Comparison of ENCODE assay signal across 19 cellular contexts in the genomic region with DNA sequence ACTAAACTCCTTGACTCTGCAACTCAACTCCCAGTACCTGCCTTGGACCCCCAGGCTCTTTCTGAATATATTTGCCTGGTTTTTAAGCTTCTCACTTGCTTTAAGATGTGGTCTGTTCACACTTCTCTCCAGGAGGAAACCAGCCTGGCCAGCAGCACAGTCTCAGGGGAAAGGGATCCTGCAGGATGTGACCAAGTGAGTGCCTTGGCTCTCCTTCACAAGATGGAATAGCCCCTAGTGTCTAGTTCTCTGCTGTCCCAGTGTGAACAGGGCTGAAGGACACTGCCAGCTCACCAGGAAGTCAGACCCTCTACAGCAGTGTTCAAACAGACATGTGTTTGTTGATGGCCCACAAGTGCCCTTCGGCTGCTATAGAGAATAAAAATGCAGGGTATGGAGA. TPM values are rescaled to one million over a fixed set of nuclear protein-coding genes. Genes with fewer than 3 reads are reported as not detected.
DNase-seq lines count a peak whose midpoint lies in the region; ATAC-seq and TF ChIP-seq lines count a peak whose summit lies in the region.
"Had no signal": no experiment of that assay in that cellular context is flagged by ENCODE, and none has a peak within 500 bp of the region (broad histone marks: within the 10 kb centered on the region; RNA-seq: fewer than 3 reads in every experiment).

No MANE protein-coding gene starts in this region.

- 89 to 97% methylated on average over 1 of the region's 1 CpG for WGBS in thyroid gland, 2 donors

- no peaks in the 10 kb centered on the region for H3K4me1 ChIP-seq in thyroid gland
- H3K4me1 ChIP-seq: upper lobe of right lung had no signal

- H3K27me3 ChIP-seq in thyroid gland, result no peaks in the 10 kb centered on the region
- H3K27me3 ChIP-seq: upper lobe of right lung had no signal

- no peaks in the 10 kb centered on the region for H3K9me3 ChIP-seq in thyroid gland
- H3K9me3 ChIP-seq: Caco-2, upper lobe of right lung had no signal

- no peak for TF ChIP-seq POLR2A in thyroid gland (IDR thresholded peaks at IDR 0.05)

- no peak for TF ChIP-seq CTCF in thyroid gland (IDR thresholded peaks at IDR 0.05)

- no peak for ATAC-seq in effector memory CD8-positive, alpha-beta T cell (replicated peaks)
- ATAC-seq in stimulated activated naive B cell treated with anti-CD40 and anti-IgM and Interleukin-4, amounts not matched to agents 10 μg/mL and 1 μg/mL and 100 μg/mL, for 72 hours (replicated peaks), result no peak
- no peak for ATAC-seq in stimulated activated naive CD8-positive, alpha-beta T cell treated with anti-CD3 and anti-CD28 coated beads, Interleukin-15, Interleukin-2, amounts not matched to agents 100 U/mL and 50 U/mL, for 24 hours

- H3K27ac ChIP-seq in thyroid gland, result no peak overlapping the region
- H3K27ac ChIP-seq: upper lobe of right lung had no signal

- peak overlapping the region; percentile 47 for H3K27ac Mint-ChIP-seq in activated naive CD4-positive, alpha-beta T cell treated with anti-CD3 and anti-CD28 coated beads, Interleukin-2, amount 10 ng/mL, durations not matched to agents 7 days and 5 days
- peak overlapping the region; percentile 71 to 90 for H3K27ac Mint-ChIP-seq in effector memory CD8-positive, alpha-beta T cell
- H3K27ac Mint-ChIP-seq in stimulated activated naive B cell treated with anti-CD40 and anti-IgM and Interleukin-4, amounts not matched to agents 10 μg/mL and 1 μg/mL and 100 μg/mL, for 72 hours, result peak overlapping the region; percentile 84

- intact Hi-C loops in thyroid gland (cut with DNase I), result loop anchor here (5.0 to 10.0 kb wide), 2 partner anchors 147 to 265 kb away; a partner anchor contains a TSS

- CTCF ChIA-PET in activated naive CD4-positive, alpha-beta T cell treated with anti-CD3 and anti-CD28 coated beads, Interleukin-2, amount 10 ng/mL, durations not matched to agents 7 days and 5 days (lab: Charles Lee), result interaction anchor here (0.6 to 6.5 kb wide), 17 partner anchors 11 to 161 kb away, joined by 3 to 157 read pairs (median 4); a partner anchor contains a TSS

- peaks cover 29% of the 10 kb centered on the region for H3K36me3 Mint-ChIP-seq in activated naive CD4-positive, alpha-beta T cell treated with anti-CD3 and anti-CD28 coated beads, Interleukin-2, amount 10 ng/mL, durations not matched to agents 7 days and 5 days
- H3K36me3 Mint-ChIP-seq in effector memory CD8-positive, alpha-beta T cell (ENCODE audit: insufficient read depth), result peaks cover 60% of the 10 kb centered on the region
- peaks cover 7 to 39% of the 10 kb centered on the region in 2 donors for H3K36me3 Mint-ChIP-seq in stimulated activated naive B cell treated with anti-CD40 and anti-IgM and Interleukin-4, amounts not matched to agents 10 μg/mL and 1 μg/mL and 100 μg/mL, for 72 hours

- peaks cover 18% of the 10 kb centered on the region for H3K4me1 Mint-ChIP-seq in activated naive CD4-positive, alpha-beta T cell treated with anti-CD3 and anti-CD28 coated beads, Interleukin-2, amount 10 ng/mL, durations not matched to agents 7 days and 5 days
- peaks cover 30 to 32% of the 10 kb centered on the region in 2 donors for H3K4me1 Mint-ChIP-seq in effector memory CD8-positive, alpha-beta T cell (ENCODE audit: low read depth in 2 of 2)
- H3K4me1 Mint-ChIP-seq in stimulated activated naive B cell treated with anti-CD40 and anti-IgM and Interleukin-4, amounts not matched to agents 10 μg/mL and 1 μg/mL and 100 μg/mL, for 72 hours, result peaks cover 9 to 14% of the 10 kb centered on the region in 2 donors

- H3K4me3 ChIP-seq in thyroid gland (replicated peaks in 1 of 3), result no peak overlapping the region
- H3K4me3 ChIP-seq: upper lobe of right lung had no signal

- H3K27me3 Mint-ChIP-seq in activated naive CD4-positive, alpha-beta T cell treated with anti-CD3 and anti-CD28 coated beads, Interleukin-2, amount 10 ng/mL, durations not matched to agents 7 days and 5 days, result no peaks in the 10 kb centered on the region
- H3K27me3 Mint-ChIP-seq in effector memory CD8-positive, alpha-beta T cell, result no peaks in the 10 kb centered on the region
- no peaks in the 10 kb centered on the region for H3K27me3 Mint-ChIP-seq in stimulated activated naive B cell treated with anti-CD40 and anti-IgM and Interleukin-4, amounts not matched to agents 10 μg/mL and 1 μg/mL and 100 μg/mL, for 72 hours

- H3K4me3 Mint-ChIP-seq in activated naive CD4-positive, alpha-beta T cell treated with anti-CD3 and anti-CD28 coated beads, Interleukin-2, amount 10 ng/mL, durations not matched to agents 7 days and 5 days, result no peak overlapping the region
- H3K4me3 Mint-ChIP-seq in effector memory CD8-positive, alpha-beta T cell, result no peak overlapping the region
- H3K4me3 Mint-ChIP-seq in stimulated activated naive B cell treated with anti-CD40 and anti-IgM and Interleukin-4, amounts not matched to agents 10 μg/mL and 1 μg/mL and 100 μg/mL, for 72 hours, result no peak overlapping the region

- H3K9me3 Mint-ChIP-seq in activated naive CD4-positive, alpha-beta T cell treated with anti-CD3 and anti-CD28 coated beads, Interleukin-2, amount 10 ng/mL, durations not matched to agents 7 days and 5 days, result no peaks in the 10 kb centered on the region
- no peaks in the 10 kb centered on the region for H3K9me3 Mint-ChIP-seq in effector memory CD8-positive, alpha-beta T cell
- no peaks in the 10 kb centered on the region for H3K9me3 Mint-ChIP-seq in stimulated activated naive B cell treated with anti-CD40 and anti-IgM and Interleukin-4, amounts not matched to agents 10 μg/mL and 1 μg/mL and 100 μg/mL, for 72 hours

- no peak for DNase-seq in activated naive CD4-positive, alpha-beta T cell treated with anti-CD3 and anti-CD28 coated beads, Interleukin-2, amount 10 ng/mL, durations not matched to agents 7 days and 5 days
- DNase-seq in activated naive CD4-positive, alpha-beta T cell treated with anti-CD3 and anti-CD28 coated beads, Interleukin-2, amount 50 U/mL, for 16 hours, result no peak
- DNase-seq in NCI-H510A (lab: John Stamatoyannopoulos, UW) (peak; percentile 1), thyroid gland (no peak), SKM-1 treated with dmso at 0.1 percent for 144 hours (lab: John Stamatoyannopoulos, UW; ENCODE audit: unreplicated experiment) (no peak)
- DNase-seq in effector memory CD8-positive, alpha-beta T cell, result no peak
- no peak for DNase-seq in stimulated activated naive B cell treated with anti-CD40 and anti-IgM and Interleukin-4, amounts not matched to agents 10 μg/mL and 1 μg/mL and 100 μg/mL, for 72 hours
- DNase-seq in stimulated activated naive CD8-positive, alpha-beta T cell treated with anti-CD3 and anti-CD28 coated beads, Interleukin-15, Interleukin-2, amounts not matched to agents 100 U/mL and 50 U/mL, for 24 hours, result no peak
- DNase-seq: kidney, NCI-H1694 treated with DMSO at 0.1 percent for 48 hours, NCI-H2227 treated with DMSO at 0.1 percent for 48 hours had no signal

- no peaks in the 10 kb centered on the region for H3K36me3 ChIP-seq in thyroid gland
- H3K36me3 ChIP-seq: upper lobe of right lung had no signal

RNA-seq across cellular contexts. Expression of a gene that starts 32.9 kb away (rescaled TPM):
- under 1 TPM in 1 of 4 donors, not detected in 3; 0.27 TPM for total RNA-seq in thyroid gland
- total RNA-seq: astrocyte, dermis microvascular lymphatic vessel endothelial cell, fibroblast of lung, H4, lung microvascular endothelial cell, pulmonary artery endothelial cell had no signal

RNA-seq across cellular contexts. Expression of a gene that starts 33.8 kb away (rescaled TPM):
- 1 to 10 TPM in 1 of 4 donors, under 1 TPM in 3; 0.33 to 2.1 (median 0.63) TPM for total RNA-seq in thyroid gland
- total RNA-seq: astrocyte, Caco-2, dermis microvascular lymphatic vessel endothelial cell, fibroblast of lung, H4, lung microvascular endothelial cell, pulmonary artery endothelial cell had no signal

RNA-seq across cellular contexts. Expression of a gene that starts 55.2 kb away (rescaled TPM):
- not detected for total RNA-seq in thyroid gland
- total RNA-seq: astrocyte, Caco-2, dermis microvascular lymphatic vessel endothelial cell, fibroblast of lung, H4, kidney, lung microvascular endothelial cell, pulmonary artery endothelial cell had no signal
